In genomic region chr16:31143036-31143888, GRCh38 we compare ENCODE assay signal across 8 cellular contexts. TPM values are rescaled to one million over a fixed set of nuclear protein-coding genes. Genes with fewer than 3 reads are reported as not detected.
DNase-seq lines count a peak whose midpoint lies in the region; ATAC-seq lines count a peak whose summit lies in the region.

No MANE protein-coding gene starts in this region.

- H3K27me3 Mint-ChIP-seq in dendritic cell treated with granulocyte-macrophage colony-stimulating factor and Interleukin-4, amounts not matched to agents 40 ng/mL and 50 ng/mL, for 4 days: no peaks in the 10 kb centered on the region

- H3K4me1 Mint-ChIP-seq in dendritic cell treated with granulocyte-macrophage colony-stimulating factor and Interleukin-4, amounts not matched to agents 40 ng/mL and 50 ng/mL, for 4 days (ENCODE audit: low read depth): peaks cover 72% of the 10 kb centered on the region

- H3K14ac ChIP-seq in neuronal stem cell (ENCODE audit: low read length): peak overlapping the region; percentile 95

- H3K27ac ChIP-seq in BLaER1 treated with 17β-estradiol and CSF1 and Interleukin-3, amounts not matched to agents 10 nM and 100 nM: peak overlapping the region; percentile 74 to 88 (median 82); a peak in 21 of 22 replicates
- H3K27ac ChIP-seq in KOPT-K1 (ENCODE audit: low read depth, low read length, poor library complexity, severe bottlenecking) (peak overlapping the region; percentile 66), neuronal stem cell (replicated peaks; ENCODE audit: low read length) (no peak overlapping the region)

- DNase-seq in neuronal stem cell (ENCODE audit: low spot score) (no peak), NCI-H187 treated with DMSO at 0.1 percent for 48 hours (lab: John Stamatoyannopoulos, UW) (no peak), LoVo (ENCODE audit: low spot score) (no peak)

- H2BK12ac ChIP-seq in neuronal stem cell (ENCODE audit: low read length): peak overlapping the region; percentile 79

- no peaks in the 10 kb centered on the region for H3K79me1 ChIP-seq in neuronal stem cell (ENCODE audit: low read depth, low read length)

- WGBS in neuronal stem cell (ENCODE audit: extremely low coverage in 2 of 2, insufficient read length in 2 of 2, insufficient replicate concordance in 1 of 2), 2 donors: no CpG with 5 or more reads among the region's 25 CpGs

- H4K20me1 ChIP-seq in BLaER1 treated with 17β-estradiol and CSF1 and Interleukin-3, amounts not matched to agents 10 nM and 100 nM: no peaks in the 10 kb centered on the region

- peak overlapping the region; percentile 17 for H3K4ac ChIP-seq in neuronal stem cell (ENCODE audit: low read length)

- peak overlapping the region; percentile 48 for H4K91ac ChIP-seq in neuronal stem cell (ENCODE audit: low read depth, low read length, poor library complexity)

- intact Hi-C loops in dendritic cell treated with granulocyte-macrophage colony-stimulating factor and Interleukin-4, amounts not matched to agents 40 ng/mL and 50 ng/mL, for 4 days (cut with micrococcal nuclease): loop anchor here (5.0 kb wide), 1 partner anchor 36 kb away; the partner anchor contains the start of gene BCKDK

- H2BK15ac ChIP-seq in neuronal stem cell (ENCODE audit: low read length): peak overlapping the region; percentile 100

- no peak overlapping the region for H2BK120ac ChIP-seq in neuronal stem cell (ENCODE audit: low read depth, low read length)

- H3K23ac ChIP-seq in neuronal stem cell (ENCODE audit: low read depth, low read length, poor library complexity): peak overlapping the region; percentile 97

- peak overlapping the region; percentile 89 for H3K27ac Mint-ChIP-seq in dendritic cell treated with granulocyte-macrophage colony-stimulating factor and Interleukin-4, amounts not matched to agents 40 ng/mL and 50 ng/mL, for 4 days

- H3K27me3 ChIP-seq in BLaER1 treated with 17β-estradiol and CSF1 and Interleukin-3, amounts not matched to agents 10 nM and 100 nM: no peaks in the 10 kb centered on the region
- H3K27me3 ChIP-seq in neuronal stem cell (ENCODE audit: control insufficient read depth in 3 of 3, insufficient read depth in 3 of 3, low read depth in 1 of 3, low read length in 3 of 3): peaks cover 0 to 28% (median 27%) of the 10 kb centered on the region in 3 experiments

- H3K9me3 Mint-ChIP-seq in dendritic cell treated with granulocyte-macrophage colony-stimulating factor and Interleukin-4, amounts not matched to agents 40 ng/mL and 50 ng/mL, for 4 days: no peaks in the 10 kb centered on the region

- no peaks in the 10 kb centered on the region for H3K9me3 ChIP-seq in BLaER1 treated with 17β-estradiol and CSF1 and Interleukin-3, amounts not matched to agents 10 nM and 100 nM (replicated peaks in 1 of 11)
- H3K9me3 ChIP-seq in KOPT-K1 (ENCODE audit: insufficient read depth, low read length, poor library complexity, severe bottlenecking) (no peaks in the 10 kb centered on the region), neuronal stem cell (replicated peaks in 1 of 2; ENCODE audit: control insufficient read depth in 2 of 2, insufficient read depth in 1 of 2, low read depth in 1 of 2, low read length in 2 of 2) (no peaks in the 10 kb centered on the region)

- ATAC-seq in HG03571 (IDR thresholded peaks at IDR 0.05; ENCODE audit: unreplicated experiment) (no peak), GM19397 (IDR thresholded peaks at IDR 0.05; ENCODE audit: unreplicated experiment) (no peak)

- H3K36me3 ChIP-seq in BLaER1 treated with 17β-estradiol and CSF1 and Interleukin-3, amounts not matched to agents 10 nM and 100 nM: no peaks in the 10 kb centered on the region
- H3K36me3 ChIP-seq in KOPT-K1 (ENCODE audit: insufficient read depth, low read length) (no peaks in the 10 kb centered on the region), neuronal stem cell (replicated peaks in 1 of 2; ENCODE audit: control insufficient read depth in 2 of 2, insufficient read depth in 2 of 2, low read length in 2 of 2) (no peaks in the 10 kb centered on the region)

- peaks cover 62% of the 10 kb centered on the region for H3K36me3 Mint-ChIP-seq in dendritic cell treated with granulocyte-macrophage colony-stimulating factor and Interleukin-4, amounts not matched to agents 40 ng/mL and 50 ng/mL, for 4 days (ENCODE audit: low read depth)

- H2BK5ac ChIP-seq in neuronal stem cell (ENCODE audit: low read length): peak overlapping the region; percentile 46

- peak overlapping the region; percentile 39 for H3K4me3 Mint-ChIP-seq in dendritic cell treated with granulocyte-macrophage colony-stimulating factor and Interleukin-4, amounts not matched to agents 40 ng/mL and 50 ng/mL, for 4 days

- H2AK5ac ChIP-seq in neuronal stem cell (ENCODE audit: low read depth, low read length): peak overlapping the region; percentile 91

- H3K4me2 ChIP-seq in BLaER1 treated with 17β-estradiol and CSF1 and Interleukin-3, amounts not matched to agents 10 nM and 100 nM: peak overlapping the region; percentile 84 to 98 (median 95)
- no peak overlapping the region for H3K4me2 ChIP-seq in neuronal stem cell (ENCODE audit: insufficient read depth, low read length, poor library complexity, severe bottlenecking)

- H4K8ac ChIP-seq in neuronal stem cell (ENCODE audit: low read depth, low read length): peak overlapping the region; percentile 98

- H2AFZ ChIP-seq in neuronal stem cell (ENCODE audit: low read length): peak overlapping the region; percentile 100

- peak overlapping the region; percentile 68 to 86 (median 83); a peak in 20 of 22 replicates for H3K9ac ChIP-seq in BLaER1 treated with 17β-estradiol and CSF1 and Interleukin-3, amounts not matched to agents 10 nM and 100 nM
- H3K9ac ChIP-seq in neuronal stem cell (ENCODE audit: low read depth, low read length, poor library complexity): peak overlapping the region; percentile 27

- H3K4me1 ChIP-seq in BLaER1 treated with 17β-estradiol and CSF1 and Interleukin-3, amounts not matched to agents 10 nM and 100 nM: peaks cover 27 to 49% (median 38%) of the 10 kb centered on the region in 10 experiments
- H3K4me1 ChIP-seq in neuronal stem cell (ENCODE audit: control insufficient read depth in 2 of 2, insufficient read depth in 1 of 2, low read depth in 1 of 2, low read length in 2 of 2): peaks cover 9 to 18% of the 10 kb centered on the region in 2 donors

- H3K18ac ChIP-seq in neuronal stem cell (ENCODE audit: low read length): peak overlapping the region; percentile 99

- peak overlapping the region in 9 of 10 experiments; percentile 48 to 71 (median 60); a peak in 17 of 20 replicates for H3K4me3 ChIP-seq in BLaER1 treated with 17β-estradiol and CSF1 and Interleukin-3, amounts not matched to agents 10 nM and 100 nM
- H3K4me3 ChIP-seq in neuronal stem cell (ENCODE audit: low read length in 2 of 2): peak overlapping the region in 1 of 2 donors; percentile 76

RNA-seq across cellular contexts. Expression of gene PRSS36, which starts 6.6 kb away (rescaled TPM):
- 1.1 TPM for polyA plus RNA-seq in neuronal stem cell (2013, experiment 1 of 2)
- polyA plus RNA-seq in neuronal stem cell (2013, experiment 2 of 2): 0.82 TPM

RNA-seq across cellular contexts. Expression of gene PRSS8, which starts 7.7 kb away (rescaled TPM):
- 4.4 TPM for polyA plus RNA-seq in neuronal stem cell (2013, experiment 1 of 2)
- polyA plus RNA-seq in neuronal stem cell (2013, experiment 2 of 2): 4.4 TPM

RNA-seq across cellular contexts. Expression of gene KAT8, which starts 25.8 kb away (rescaled TPM):
- polyA plus RNA-seq in neuronal stem cell (2013, experiment 1 of 2): 52.1 TPM
- 52.7 TPM for polyA plus RNA-seq in neuronal stem cell (2013, experiment 2 of 2)

RNA-seq across cellular contexts. Expression of gene BCKDK, which starts 35.1 kb away (rescaled TPM):
- 33.0 TPM for polyA plus RNA-seq in neuronal stem cell (2013, experiment 1 of 2)
- polyA plus RNA-seq in neuronal stem cell (2013, experiment 2 of 2): 30.7 TPM

RNA-seq across cellular contexts. Expression of gene FUS, which starts 36.7 kb away (rescaled TPM):
- 541 TPM for polyA plus RNA-seq in neuronal stem cell (2013, experiment 1 of 2)
- polyA plus RNA-seq in neuronal stem cell (2013, experiment 2 of 2): 569 TPM
